ENCODE assay signal across 8 cellular contexts in the genomic region with DNA sequence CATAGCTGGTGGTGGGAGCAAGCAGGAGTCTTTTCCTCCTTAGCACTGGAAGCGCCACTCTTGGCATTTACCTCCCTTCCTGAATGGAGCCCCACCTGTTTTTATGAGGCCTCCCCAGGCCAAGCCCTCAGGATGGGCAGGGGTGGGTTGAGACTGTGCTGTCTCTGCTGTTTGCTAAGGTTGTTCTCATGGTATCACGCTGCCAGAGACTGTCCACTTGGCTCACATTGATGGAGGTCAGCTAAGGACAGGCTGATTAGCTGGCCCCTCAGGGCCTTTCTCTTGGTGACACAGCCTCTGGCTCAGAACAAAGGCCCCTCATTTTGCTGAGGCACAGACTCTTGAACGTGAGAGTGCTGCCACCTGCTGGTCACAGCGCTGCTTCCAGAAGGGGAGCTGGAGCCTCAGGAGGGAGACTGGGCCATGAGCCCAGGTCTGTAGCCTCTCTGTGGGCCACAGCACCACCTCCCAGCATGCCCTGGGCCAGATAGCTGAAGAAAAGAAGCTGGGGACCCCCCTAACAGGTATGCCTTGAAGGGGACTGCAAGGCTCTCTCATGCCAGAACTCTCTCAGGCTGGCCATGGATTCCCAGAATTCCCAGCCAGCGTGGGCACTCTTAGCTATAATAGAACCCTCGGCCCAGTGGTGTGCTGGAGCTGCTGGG.
DNase-seq lines count a peak whose midpoint lies in the region; ATAC-seq and TF ChIP-seq lines count a peak whose summit lies in the region.

No MANE protein-coding gene starts in this region.

- ATAC-seq in HG02642 (IDR thresholded peaks at IDR 0.05; ENCODE audit: poor library complexity, unreplicated experiment) (peak; percentile 84), HG02840 (IDR thresholded peaks at IDR 0.05; ENCODE audit: low FRiP score, unreplicated experiment) (no peak)

- H3K9me3 ChIP-seq in right atrium auricular region = no peaks in the 10 kb centered on the region

- DNase-seq in NCI-H1105 treated with DMSO at 0.1 percent for 48 hours (lab: John Stamatoyannopoulos, UW) = peak; percentile 79
- peak; percentile 76 for DNase-seq in T follicular helper cell (ENCODE audit: low read depth)
- peak; percentile 66 for DNase-seq in amniotic epithelial cell (ENCODE audit: low read depth)
- DNase-seq in right atrium auricular region (ENCODE audit: low spot score) = peak; percentile 88
- no peak for DNase-seq in retinal pigment epithelial cell (ENCODE audit: low read depth)

- peaks cover 0 to 28% of the 10 kb centered on the region in 2 donors for H3K4me1 ChIP-seq in right atrium auricular region

- H3K27me3 ChIP-seq in right atrium auricular region = no peaks in the 10 kb centered on the region

- peak overlapping the region; percentile 12 to 73 for H3K27ac ChIP-seq in right atrium auricular region

- no peak overlapping the region for H3K4me3 ChIP-seq in right atrium auricular region
- H3K4me3 ChIP-seq in retinal pigment epithelial cell (ENCODE audit: low read length) = no peak overlapping the region

- TF ChIP-seq CTCF in GM12874 (IDR thresholded peaks at IDR 0.05; ENCODE audit: insufficient read depth, low read depth, low read length) (peak; percentile 88), right atrium auricular region (IDR thresholded peaks at IDR 0.05) (peak; percentile 85 to 95), retinal pigment epithelial cell (conservative IDR thresholded peaks at IDR 0.05; ENCODE audit: low read depth, low read length) (peak; percentile 87)

- H3K36me3 ChIP-seq in right atrium auricular region = no peaks in the 10 kb centered on the region
